8 cellular contexts compared by ENCODE assay signal in the genomic region with DNA sequence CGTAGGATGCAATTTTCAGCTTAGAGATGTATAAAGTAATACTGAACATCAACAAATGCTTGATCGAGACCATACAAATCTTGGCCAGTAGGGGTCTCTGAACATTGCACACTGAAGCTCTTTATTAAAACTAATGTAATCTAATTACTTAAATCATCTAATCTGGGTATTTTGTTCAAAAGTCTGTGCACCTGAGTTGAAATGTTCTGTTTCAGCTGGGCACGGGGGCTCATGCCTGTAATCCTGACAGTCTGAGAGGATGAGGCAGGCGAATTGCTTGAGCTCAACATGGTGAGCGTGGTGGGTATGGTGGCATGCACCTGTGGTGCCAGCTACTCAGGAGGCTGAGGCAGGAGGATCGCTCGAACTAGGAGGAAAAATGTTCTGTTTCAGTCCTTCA. TPM values are rescaled to one million over a fixed set of nuclear protein-coding genes. Genes with fewer than 3 reads are reported as not detected.
A peak's percentile ranks its signal among the peaks of the same experiment; 100 is the strongest.
DNase-seq lines count a peak whose midpoint lies in the region; ATAC-seq and TF ChIP-seq lines count a peak whose summit lies in the region.

No MANE protein-coding gene starts in this region.

- no peaks in the 10 kb centered on the region for H3K4me1 ChIP-seq in spleen

- no peaks in the 10 kb centered on the region for H3K9me3 ChIP-seq in spleen

- TF ChIP-seq POLR2A in spleen (IDR thresholded peaks at IDR 0.05), result no peak

- H3K4me3 ChIP-seq in Jurkat, Clone E6-1 (ENCODE audit: low read length), result no peak overlapping the region
- H3K4me3 ChIP-seq in spleen, result no peak overlapping the region

- intact Hi-C loops in spleen (cut with DNase I; ENCODE audit: low total_unique reads), result loop anchor here (5.0 kb wide), 1 partner anchor 198 kb away; no protein-coding TSS in a partner anchor

- DNase-seq in DMS 273 (lab: John Stamatoyannopoulos, UW; ENCODE audit: unreplicated experiment), result peak; percentile 46
- DNase-seq in DMS 273 treated with DMSO at 0.1 percent for 48 hours (lab: John Stamatoyannopoulos, UW), result no peak
- DNase-seq in Jurkat, Clone E6-1 (ENCODE audit: low read depth, low spot score), result peak; percentile 54
- DNase-seq in activated CD8-positive, alpha-beta memory T cell treated with anti-CD3 and anti-CD28 coated beads, Interleukin-2, amount 50 U/mL, for 1 hour (ENCODE audit: extremely low read depth), result peak; percentile 3
- peak; percentile 24 for DNase-seq in fibroblast of the conjunctiva (ENCODE audit: low read depth)
- no peak for DNase-seq in spleen
- DNase-seq in NCI-H2227 treated with DMSO at 0.1 percent for 48 hours (lab: John Stamatoyannopoulos, UW), result no peak

- TF ChIP-seq CTCF in spleen (IDR thresholded peaks at IDR 0.05 in 8 of 11, conservative IDR thresholded peaks at IDR 0.05 in 3 of 11), result peak; percentile 12 to 72 (median 44)

- H3K27me3 ChIP-seq in spleen (replicated peaks in 1 of 7), result no peaks in the 10 kb centered on the region

- H3K27ac ChIP-seq in spleen, result no peak overlapping the region

- no peaks in the 10 kb centered on the region for H3K36me3 ChIP-seq in spleen

- ATAC-seq in HG03039 (IDR thresholded peaks at IDR 0.05; ENCODE audit: unreplicated experiment), result no peak

- 70 to 77% (median 73%) methylated on average over 7 of the region's 7 CpGs for WGBS in spleen, 5 donors

RNA-seq across cellular contexts. Expression of gene ESM1, which starts 41.0 kb away (rescaled TPM):
- not detected for polyA plus RNA-seq in Jurkat, Clone E6-1 (2012; ENCODE audit: insufficient read depth, insufficient read length)
- 1 to 10 TPM in 3 of 7 donors, under 1 TPM in 3, not detected in 1; 0.33 to 2.4 (median 1.2) TPM for total RNA-seq in spleen
- under 1 TPM; 0.09 to 0.77 (median 0.76) TPM for polyA plus RNA-seq in spleen

Comparison
In these comparisons a context has a peak if more than half of its experiments do, and no peak if none do; other contexts are left out.
1. DNase-seq: peak in DMS 273 (single experiment), Jurkat, Clone E6-1 (single experiment), activated CD8-positive, alpha-beta memory T cell treated with anti-CD3 and anti-CD28 coated beads, Interleukin-2, amount 50 U/mL, for 1 hour (single experiment) and fibroblast of the conjunctiva (single experiment); none in DMS 273 treated with DMSO at 0.1 percent for 48 hours (single experiment), spleen (single experiment) and NCI-H2227 treated with DMSO at 0.1 percent for 48 hours (single experiment).